8 cellular contexts compared by ENCODE assay signal in genomic region chr22:42721045-42721434, GRCh38. TPM values are rescaled to one million over a fixed set of nuclear protein-coding genes. Genes with fewer than 3 reads are reported as not detected.
DNase-seq lines count a peak whose midpoint lies in the region; ATAC-seq and TF ChIP-seq lines count a peak whose summit lies in the region.

No MANE protein-coding gene starts in this region.

- no peaks in the 10 kb centered on the region for H3K9me3 Mint-ChIP-seq in stimulated activated naive CD8-positive, alpha-beta T cell treated with anti-CD3 and anti-CD28 coated beads, Interleukin-15, Interleukin-2, amounts not matched to agents 100 ng/mL and 50 ng/mL, for 24 hours
- no peaks in the 10 kb centered on the region for H3K9me3 Mint-ChIP-seq in chondrocyte (ENCODE audit: low read depth)
- H3K9me3 Mint-ChIP-seq in mesothelial cell of epicardium, result no peaks in the 10 kb centered on the region

- H3K36me3 Mint-ChIP-seq in stimulated activated naive CD8-positive, alpha-beta T cell treated with anti-CD3 and anti-CD28 coated beads, Interleukin-15, Interleukin-2, amounts not matched to agents 100 ng/mL and 50 ng/mL, for 24 hours (ENCODE audit: low read depth), result no peaks in the 10 kb centered on the region
- H3K36me3 Mint-ChIP-seq in chondrocyte (ENCODE audit: low read depth) (peaks cover 2% of the 10 kb centered on the region), mesothelial cell of epicardium (no peaks in the 10 kb centered on the region)

- no peak for TF ChIP-seq CTCF in chondrocyte (IDR thresholded peaks at IDR 0.05)
- no peak for TF ChIP-seq CTCF in mesothelial cell of epicardium (IDR thresholded peaks at IDR 0.05; ENCODE audit: unreplicated experiment)
- TF ChIP-seq CTCF in GM20000 (IDR thresholded peaks at IDR 0.05; ENCODE audit: extremely low read depth, missing control alignments), result no peak

- peaks cover 28% of the 10 kb centered on the region for H3K4me1 Mint-ChIP-seq in stimulated activated naive CD8-positive, alpha-beta T cell treated with anti-CD3 and anti-CD28 coated beads, Interleukin-15, Interleukin-2, amounts not matched to agents 100 ng/mL and 50 ng/mL, for 24 hours (ENCODE audit: low read depth)
- peaks cover 54% of the 10 kb centered on the region for H3K4me1 Mint-ChIP-seq in chondrocyte (ENCODE audit: low read depth)
- H3K4me1 Mint-ChIP-seq in mesothelial cell of epicardium, result peaks cover 26% of the 10 kb centered on the region

- DNase-seq in stimulated activated naive CD8-positive, alpha-beta T cell treated with anti-CD3 and anti-CD28 coated beads, Interleukin-15, Interleukin-2, amounts not matched to agents 100 U/mL and 50 U/mL, for 24 hours, result no peak
- DNase-seq in chondrocyte (ENCODE audit: low spot score) (no peak), mesothelial cell of epicardium (ENCODE audit: low spot score in 2 of 2, unreplicated experiment in 2 of 2) (no peak), GM20000 (ENCODE audit: low spot score) (no peak), NCI-H1092 (lab: John Stamatoyannopoulos, UW) (no peak), glomerular visceral epithelial cell (ENCODE audit: extremely low spot score) (no peak)

- peak overlapping the region; percentile 49 for H3K4me3 Mint-ChIP-seq in stimulated activated naive CD8-positive, alpha-beta T cell treated with anti-CD3 and anti-CD28 coated beads, Interleukin-15, Interleukin-2, amounts not matched to agents 100 ng/mL and 50 ng/mL, for 24 hours
- H3K4me3 Mint-ChIP-seq in chondrocyte (ENCODE audit: unreplicated experiment) (peak overlapping the region; percentile 75), mesothelial cell of epicardium (peak overlapping the region; percentile 58)

- ATAC-seq in stimulated activated naive CD8-positive, alpha-beta T cell treated with anti-CD3 and anti-CD28 coated beads, Interleukin-15, Interleukin-2, amounts not matched to agents 100 U/mL and 50 U/mL, for 24 hours, result no peak
- ATAC-seq in GM21825 (IDR thresholded peaks at IDR 0.05; ENCODE audit: unreplicated experiment), result no peak

- no peak overlapping the region for H3K27ac Mint-ChIP-seq in stimulated activated naive CD8-positive, alpha-beta T cell treated with anti-CD3 and anti-CD28 coated beads, Interleukin-15, Interleukin-2, amounts not matched to agents 100 ng/mL and 50 ng/mL, for 24 hours
- H3K27ac Mint-ChIP-seq in chondrocyte (ENCODE audit: unreplicated experiment) (peak overlapping the region; percentile 51), mesothelial cell of epicardium (no peak overlapping the region)

- peaks cover 53% of the 10 kb centered on the region for H3K27me3 Mint-ChIP-seq in stimulated activated naive CD8-positive, alpha-beta T cell treated with anti-CD3 and anti-CD28 coated beads, Interleukin-15, Interleukin-2, amounts not matched to agents 100 ng/mL and 50 ng/mL, for 24 hours
- H3K27me3 Mint-ChIP-seq in chondrocyte (ENCODE audit: low read depth) (no peaks in the 10 kb centered on the region), mesothelial cell of epicardium (ENCODE audit: low read depth) (peaks cover 62% of the 10 kb centered on the region)

RNA-seq across cellular contexts. Expression of gene A4GALT, which starts 0.4 kb away (rescaled TPM):
- total RNA-seq in chondrocyte (5.2 to 23.8 TPM (median 22.0 TPM) in 3 replicates), mesothelial cell of epicardium (0.67 to 0.84 TPM (median 0.82 TPM) in 3 replicates)
